Comparison of ENCODE assay signal across 1 cellular context in genomic region chr17:27245230-27245696, GRCh38.
A peak's percentile ranks its signal among the peaks of the same experiment; 100 is the strongest.
TF ChIP-seq lines count a peak whose summit lies in the region.

No MANE protein-coding gene starts in this region.

TF ChIP-seq in HepG2, 621 proteins besides CTCF, POLR2A, EP300 and RAD21 (continued from another document and continues in another):
- TF ChIP-seq TEF (CRISPR knock-in tag; IDR thresholded peaks at IDR 0.05): no peak
- no peak for TF ChIP-seq NCOR1 (IDR thresholded peaks at IDR 0.05; ENCODE audit: borderline replicate concordance, low read length)
- TF ChIP-seq SMAD1 (CRISPR knock-in tag; IDR thresholded peaks at IDR 0.05; ENCODE audit: borderline replicate concordance, low read depth): no peak
- TF ChIP-seq ZNF362 (CRISPR knock-in tag; IDR thresholded peaks at IDR 0.05; ENCODE audit: borderline replicate concordance): no peak
- no peak for TF ChIP-seq ZBTB49 (CRISPR knock-in tag; IDR thresholded peaks at IDR 0.05; ENCODE audit: borderline replicate concordance)
- no peak for TF ChIP-seq ZSCAN20 (CRISPR knock-in tag; IDR thresholded peaks at IDR 0.05; ENCODE audit: borderline replicate concordance)
- 0 out of 2 replicates have a peak, but pooled peaks have one; percentile 6 for TF ChIP-seq KDM1A (CRISPR knock-in tag; IDR thresholded peaks at IDR 0.05)
- no peak for TF ChIP-seq CSRNP2 (CRISPR knock-in tag; conservative IDR thresholded peaks at IDR 0.05; ENCODE audit: low read depth)
- no peak for TF ChIP-seq CCDC6 (CRISPR knock-in tag; IDR thresholded peaks at IDR 0.05)
- TF ChIP-seq ETS1 (CRISPR knock-in tag; IDR thresholded peaks at IDR 0.05): no peak
- TF ChIP-seq HNRNPK (IDR thresholded peaks at IDR 0.05; ENCODE audit: low read depth, low read length, poor library complexity, severe bottlenecking): no peak
- TF ChIP-seq GPBP1L1 (CRISPR knock-in tag; IDR thresholded peaks at IDR 0.05): no peak
- TF ChIP-seq NR2F1 (CRISPR knock-in tag; IDR thresholded peaks at IDR 0.05): no peak
- peak; percentile 81 for TF ChIP-seq ZBTB25 (CRISPR knock-in tag; IDR thresholded peaks at IDR 0.05)
- TF ChIP-seq HNRNPH1 (optimal IDR thresholded peaks at IDR 0.05; ENCODE audit: low read depth, low read length): no peak
- TF ChIP-seq CAMTA2 (CRISPR knock-in tag; IDR thresholded peaks at IDR 0.05; ENCODE audit: borderline replicate concordance): no peak
- TF ChIP-seq ZNF678 (CRISPR knock-in tag; IDR thresholded peaks at IDR 0.05): no peak
- TF ChIP-seq MXD3 (CRISPR knock-in tag; IDR thresholded peaks at IDR 0.05): no peak
- TF ChIP-seq ZBTB14 (CRISPR knock-in tag; IDR thresholded peaks at IDR 0.05): no peak
- peak; percentile 69 to 87 for TF ChIP-seq HMGXB4 (CRISPR knock-in tag; IDR thresholded peaks at IDR 0.05; ENCODE audit: borderline replicate concordance in 1 of 2, low read depth in 1 of 2)
- TF ChIP-seq ZNF800 (CRISPR knock-in tag; IDR thresholded peaks at IDR 0.05): no peak
- TF ChIP-seq ZNF205 (CRISPR knock-in tag; IDR thresholded peaks at IDR 0.05): no peak
- no peak for TF ChIP-seq NFE2L1 (CRISPR knock-in tag; IDR thresholded peaks at IDR 0.05; ENCODE audit: borderline replicate concordance)
- no peak for TF ChIP-seq U2AF2 (IDR thresholded peaks at IDR 0.05; ENCODE audit: low read depth, low read length)
- TF ChIP-seq CEBPB (IDR thresholded peaks at IDR 0.05; ENCODE audit: borderline replicate concordance, low read depth, low read length): no peak
- no peak for TF ChIP-seq DNMT3B (CRISPR knock-in tag; conservative IDR thresholded peaks at IDR 0.05)
- TF ChIP-seq HOXA7 (CRISPR knock-in tag; IDR thresholded peaks at IDR 0.05): no peak
- no peak for TF ChIP-seq PCBP2 (optimal IDR thresholded peaks at IDR 0.05; ENCODE audit: low read depth, low read length, poor library complexity, severe bottlenecking)
- TF ChIP-seq PRPF4 (IDR thresholded peaks at IDR 0.05; ENCODE audit: low read depth, low read length, poor library complexity, severe bottlenecking): no peak
- TF ChIP-seq TERF1 (CRISPR knock-in tag; IDR thresholded peaks at IDR 0.05): no peak
- TF ChIP-seq SP2 (CRISPR knock-in tag; IDR thresholded peaks at IDR 0.05): no peak
- no peak for TF ChIP-seq ZNF253 (CRISPR knock-in tag; IDR thresholded peaks at IDR 0.05; ENCODE audit: borderline replicate concordance)
- no peak for TF ChIP-seq ZNF570 (CRISPR knock-in tag; IDR thresholded peaks at IDR 0.05; ENCODE audit: borderline replicate concordance)
- TF ChIP-seq ZNF251 (CRISPR knock-in tag; IDR thresholded peaks at IDR 0.05): no peak
- peak; percentile 72 for TF ChIP-seq ARID5B (CRISPR knock-in tag; IDR thresholded peaks at IDR 0.05)
- no peak for TF ChIP-seq SOX6 (IDR thresholded peaks at IDR 0.05)
- peak; percentile 55; the same call in 1 of the 2 replicates for TF ChIP-seq SOX6 (CRISPR knock-in tag; IDR thresholded peaks at IDR 0.05)
- no peak for TF ChIP-seq MXD1 (CRISPR knock-in tag; IDR thresholded peaks at IDR 0.05)
